28 cellular contexts compared by ENCODE assay signal in genomic region chr18:78115896-78116561, GRCh38.
"Had no signal": no experiment of that assay in that cellular context is flagged by ENCODE, and none has a peak within 500 bp of the region (broad histone marks: within the 10 kb centered on the region; RNA-seq: fewer than 3 reads in every experiment).

No MANE protein-coding gene starts in this region.

- H3K4me1 ChIP-seq: neural progenitor cell, parathyroid adenoma, psoas muscle, spleen, suprapubic skin, testis, tibial artery, transverse colon, upper lobe of right lung, uterus had no signal

- H3K36me3 ChIP-seq: neural progenitor cell, ovary, spleen, suprapubic skin, tibial artery, transverse colon, upper lobe of right lung, uterus had no signal

- H3K4me3 ChIP-seq: neural progenitor cell, ovary, psoas muscle, skin epidermis, smooth muscle cell, spleen, suprapubic skin, testis, tibial artery, transverse colon, upper lobe of right lung, uterus had no signal

- ATAC-seq: natural killer cell; psoas muscle; right cardiac atrium; sciatic nerve; stimulated activated memory B cell treated with anti-CD40 and anti-IgM and Interleukin-4, amounts not matched to agents 10 μg/mL and 1 μg/mL and 100 μg/mL, for 72 hours; stimulated activated naive CD8-positive, alpha-beta T cell treated with anti-CD3 and anti-CD28 coated beads, Interleukin-15, amount 100 ng/mL, for 72 hours; stimulated activated naive CD8-positive, alpha-beta T cell treated with anti-CD3 and anti-CD28 coated beads, Interleukin-15, Interleukin-2, amounts not matched to agents 100 U/mL and 50 U/mL, for 24 hours; upper lobe of right lung had no signal

- H3K27ac ChIP-seq: neural progenitor cell, ovary, parathyroid adenoma, psoas muscle, skin epidermis, spleen, suprapubic skin, testis, tibial artery, transverse colon, upper lobe of right lung, uterus had no signal

- H3K9me3 ChIP-seq: ovary, psoas muscle, suprapubic skin, testis, tibial artery, transverse colon, upper lobe of right lung, uterus had no signal

- DNase-seq: natural killer cell; occipital lobe; ovary; posterior cingulate gyrus; psoas muscle; right cardiac atrium; spleen; stimulated activated CD4-positive, alpha-beta T cell treated with anti-CD3 and anti-CD28 coated beads, Interleukin-12 subunit alpha, Interleukin-12 subunit beta, amount 100 ng/mL, for 4 hours; stimulated activated CD4-positive, alpha-beta T cell treated with anti-CD3 and anti-CD28 coated beads, Interleukin-1b, Interleukin-23, amount 100 ng/mL, for 48 hours; stimulated activated CD4-positive, alpha-beta T cell treated with anti-CD3 and anti-CD28 coated beads, Interleukin-4, amount 100 ng/mL, for 1 hour; stimulated activated CD4-positive, alpha-beta T cell treated with anti-CD3 and anti-CD28 coated beads, Interleukin-4, amount 100 ng/mL, for 4 hours; stimulated activated CD8-positive, alpha-beta memory T cell treated with anti-CD3 and anti-CD28 coated beads, Interleukin-4, amount 100 ng/mL, for 48 hours; stimulated activated naive CD4-positive, alpha-beta T cell; stimulated activated naive CD8-positive, alpha-beta T cell treated with anti-CD3 and anti-CD28 coated beads, Interleukin-15, amount 100 ng/mL, for 72 hours; stimulated activated naive CD8-positive, alpha-beta T cell treated with anti-CD3 and anti-CD28 coated beads, Interleukin-15, Interleukin-2, amounts not matched to agents 100 U/mL and 50 U/mL, for 24 hours; substantia nigra; testis; tibial artery; transverse colon; upper lobe of right lung; uterus had no signal

- H3K27me3 ChIP-seq: neural progenitor cell, ovary, spleen, suprapubic skin, testis, tibial artery, transverse colon, upper lobe of right lung, uterus had no signal
